ENCODE assay signal across 14 cellular contexts in the genomic region with DNA sequence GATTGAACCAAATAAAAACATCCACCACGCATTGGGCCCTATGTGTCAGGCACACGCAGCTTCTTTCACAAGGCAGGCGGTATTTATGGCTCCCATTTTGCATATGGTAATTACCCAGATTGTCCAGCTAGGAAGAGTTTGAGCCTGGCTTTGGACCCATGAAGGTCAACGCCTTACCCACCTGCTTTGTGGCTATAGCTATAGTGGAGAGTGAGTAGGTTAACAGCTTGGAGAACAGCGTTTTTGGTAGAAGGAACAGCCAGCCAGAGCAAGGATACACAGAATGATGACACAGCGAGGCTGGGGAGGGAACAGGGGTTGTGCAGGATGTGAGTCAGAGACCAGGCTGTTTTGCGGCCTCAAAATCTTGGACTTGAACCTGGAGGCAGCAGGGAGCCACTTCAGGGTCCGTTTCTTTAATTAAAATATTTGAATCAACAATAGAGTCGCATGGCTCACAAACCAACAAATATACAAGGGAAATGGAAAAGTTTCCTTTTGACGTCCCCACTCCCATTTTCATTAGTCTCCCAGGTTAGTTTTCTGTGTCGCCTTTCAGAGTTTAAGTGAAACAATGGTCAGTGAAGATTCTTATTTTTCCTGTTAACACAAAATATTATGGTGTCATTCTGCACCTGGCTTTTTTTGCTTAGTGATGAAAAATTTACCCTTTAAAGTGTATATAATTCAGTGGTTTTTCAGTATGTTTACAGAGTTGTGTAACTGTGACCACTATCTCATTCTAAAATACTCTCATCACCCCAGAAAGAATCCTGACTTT.
DNase-seq lines count a peak whose midpoint lies in the region; ATAC-seq, FAIRE-seq and TF ChIP-seq lines count a peak whose summit lies in the region.
"Had no signal": no experiment of that assay in that cellular context is flagged by ENCODE, and none has a peak within 500 bp of the region (broad histone marks: within the 10 kb centered on the region; RNA-seq: fewer than 3 reads in every experiment).

No MANE protein-coding gene starts in this region.

- H3K27ac ChIP-seq in A549 (peak overlapping the region; percentile 51 to 79; a peak in 4 of 6 replicates), SJCRH30 (no peak overlapping the region; the same call in 1 of the 2 replicates), dorsolateral prefrontal cortex (no peak overlapping the region)
- H3K27ac ChIP-seq: vagina had no signal

- 43% methylated on average over 11 of the region's 11 CpGs for WGBS in A549 (ENCODE audit: missing lambda C conversion rate)

- H3K27me3 ChIP-seq in SJCRH30 (no peaks in the 10 kb centered on the region), H7 (ENCODE audit: control insufficient read depth, insufficient read depth, low read length) (no peaks in the 10 kb centered on the region), dorsolateral prefrontal cortex (no peaks in the 10 kb centered on the region)
- H3K27me3 ChIP-seq: vagina had no signal

- CTCF ChIA-PET in A549 (lab: Yijun Ruan, JAX): interaction anchor here (0.6 to 4.1 kb wide), 3 partner anchors 8 to 85 kb away, joined by 3 to 18 read pairs (median 3); no protein-coding TSS in a partner anchor

- no peak for TF ChIP-seq EP300 in A549 (IDR thresholded peaks at IDR 0.05)

- H3K4me2 ChIP-seq in A549: peak overlapping the region; percentile 51

- TF ChIP-seq CTCF in A549 (IDR thresholded peaks at IDR 0.05) (no peak), dorsolateral prefrontal cortex (IDR thresholded peaks at IDR 0.05 in 54 of 56, conservative IDR thresholded peaks at IDR 0.05 in 2 of 56; ENCODE audit: low read depth in 1 of 56, partially characterized antibody in 56 of 56) (no peak)

- TF ChIP-seq RAD21 in A549 (conservative IDR thresholded peaks at IDR 0.05 in 1 of 2, IDR thresholded peaks at IDR 0.05 in 1 of 2): no peak

- H3K36me3 ChIP-seq in SJCRH30: no peaks in the 10 kb centered on the region
- no peaks in the 10 kb centered on the region for H3K36me3 ChIP-seq in H7 (replicated peaks; ENCODE audit: control insufficient read depth, insufficient read depth, low read length)
- H3K36me3 ChIP-seq: vagina had no signal

- H3K9me3 ChIP-seq in A549: no peaks in the 10 kb centered on the region
- no peaks in the 10 kb centered on the region for H3K9me3 ChIP-seq in SJCRH30 (replicated peaks)
- H3K9me3 ChIP-seq: vagina had no signal

- no peak for FAIRE-seq in A549 (lab: Jason Lieb, UNC)

- DNase-seq in A549 (ENCODE audit: low read depth in 1 of 2, low spot score in 1 of 2) (peak; percentile 38 to 53), HPDE6-E6E7 (ENCODE audit: extremely low spot score) (peak; percentile 91), SJCRH30 (peak; percentile 11 to 14), fibroblast of peridontal ligament (ENCODE audit: extremely low read depth) (peak; percentile 91), H7 (no peak), dorsolateral prefrontal cortex (no peak), superior temporal gyrus (ENCODE audit: extremely low spot score) (no peak)
- DNase-seq in activated CD8-positive, alpha-beta memory T cell treated with anti-CD3 and anti-CD28 coated beads, Interleukin-2, amount 50 U/mL, for 48 hours: no peak
- DNase-seq: activated CD4-positive, alpha-beta T cell treated with anti-CD3 and anti-CD28 coated beads for 1 hour; activated naive CD8-positive, alpha-beta T cell treated with anti-CD3 and anti-CD28 coated beads, Interleukin-2, amount 10 ng/mL, durations not matched to agents 7 days and 5 days; C1 segment of cervical spinal cord; head of caudate nucleus; natural killer cell had no signal

- intact Hi-C loops in dorsolateral prefrontal cortex (cut with DNase I): no loop called here

- peak; percentile 70 to 84; a peak in 4 of 6 replicates for ATAC-seq in A549
- ATAC-seq: natural killer cell had no signal

- no peak for TF ChIP-seq POLR2A in A549 (IDR thresholded peaks at IDR 0.05; ENCODE audit: low read length)

- H3K4me1 ChIP-seq in A549 (peaks cover 12% of the 10 kb centered on the region), SJCRH30 (0 out of 2 replicates have a peak, but pooled peaks cover 3% of the 10 kb centered on the region)
- H3K4me1 ChIP-seq: vagina had no signal

- H3K4me3 ChIP-seq in A549 (no peak overlapping the region), SJCRH30 (no peak overlapping the region), H7 (ENCODE audit: insufficient read depth, low read depth, low read length) (no peak overlapping the region), dorsolateral prefrontal cortex (no peak overlapping the region)
- H3K4me3 ChIP-seq: vagina had no signal

- POLR2A ChIA-PET in A549 (lab: Yijun Ruan, JAX): no interaction called here

TF ChIP-seq in A549, 52 proteins besides CTCF, POLR2A, EP300 and RAD21:
- TF ChIP-seq JUN (IDR thresholded peaks at IDR 0.05) (no peak), REST (IDR thresholded peaks at IDR 0.05) (no peak), HOXB5 (CRISPR knock-in tag; IDR thresholded peaks at IDR 0.05) (no peak)

Comparison
In these comparisons a context has a peak if more than half of its experiments do, and no peak if none do; other contexts are left out.
1. DNase-seq: peak in A549 (2 of 2), HPDE6-E6E7 (single experiment), SJCRH30 (2 of 2) and fibroblast of peridontal ligament (single experiment); none in H7 (single experiment), dorsolateral prefrontal cortex (0 of 10), activated CD8-positive, alpha-beta memory T cell treated with anti-CD3 and anti-CD28 coated beads, Interleukin-2, amount 50 U/mL, for 48 hours (single experiment) and superior temporal gyrus (single experiment).
2. H3K27ac ChIP-seq: peak in A549 (2 of 2); none in SJCRH30 (single experiment) and dorsolateral prefrontal cortex (0 of 59).